ENCODE assay signal across 16 cellular contexts in genomic region chr17:47299239-47299910, GRCh38. TPM values are rescaled to one million over a fixed set of nuclear protein-coding genes. Genes with fewer than 3 reads are reported as not detected.
DNase-seq lines count a peak whose midpoint lies in the region; ATAC-seq, FAIRE-seq and TF ChIP-seq lines count a peak whose summit lies in the region.
"Had no signal": no experiment of that assay in that cellular context is flagged by ENCODE, and none has a peak within 500 bp of the region (broad histone marks: within the 10 kb centered on the region; RNA-seq: fewer than 3 reads in every experiment).

No MANE protein-coding gene starts in this region.

- 66% methylated on average over 13 of the region's 13 CpGs for WGBS in K562 (ENCODE audit: insufficient coverage, low coverage, missing lambda C conversion rate)
- no CpG with 5 or more reads among the region's 13 CpGs for WGBS in neuronal stem cell (ENCODE audit: extremely low coverage in 2 of 2, insufficient read length in 2 of 2, insufficient replicate concordance in 1 of 2), 2 donors

- H3K4me2 ChIP-seq in K562 (ENCODE audit: insufficient read depth, low read length) (no peak overlapping the region), neuronal stem cell (ENCODE audit: insufficient read depth, low read length, poor library complexity, severe bottlenecking) (no peak overlapping the region)

- H3K4ac ChIP-seq in neuronal stem cell (ENCODE audit: low read length), result no peak overlapping the region

- in situ Hi-C loops in K562 (cut with MboI), result no loop called here

- H4K91ac ChIP-seq in neuronal stem cell (ENCODE audit: low read depth, low read length, poor library complexity), result no peak overlapping the region

- H2AFZ ChIP-seq in K562 (ENCODE audit: low read depth, low read length), result no peak overlapping the region
- no peak overlapping the region for H2AFZ ChIP-seq in neuronal stem cell (ENCODE audit: low read length)

- BruUV-seq in K562 (replicated peaks; lab: Mats Ljungman, UMichigan), result no TSS peak

- H3K14ac ChIP-seq in neuronal stem cell (ENCODE audit: low read length), result no peak overlapping the region

- CTCF ChIA-PET in K562 (lab: Yijun Ruan, JAX; ENCODE audit: low intra/inter-chr PET ratio), result no interaction called here

- H3K23ac ChIP-seq in neuronal stem cell (ENCODE audit: low read depth, low read length, poor library complexity), result no peak overlapping the region

- TF ChIP-seq CTCF in K562 (IDR thresholded peaks at IDR 0.05 in 2 of 3, conservative IDR thresholded peaks at IDR 0.05 in 1 of 3; ENCODE audit: insufficient read depth in 2 of 3, low read depth in 1 of 3, low read length in 3 of 3), result no peak

- no peak overlapping the region for H2BK120ac ChIP-seq in neuronal stem cell (ENCODE audit: low read depth, low read length)

- TF ChIP-seq POLR2A in K562 (conservative IDR thresholded peaks at IDR 0.05), result no peak

- H3K9me3 ChIP-seq in K562 (replicated peaks; ENCODE audit: control insufficient read depth, insufficient read depth, low read depth, low read length), result no peaks in the 10 kb centered on the region
- H3K9me3 ChIP-seq in neuronal stem cell (replicated peaks in 1 of 2; ENCODE audit: control insufficient read depth in 2 of 2, insufficient read depth in 1 of 2, low read depth in 1 of 2, low read length in 2 of 2), result peaks cover 4 to 15% of the 10 kb centered on the region in 2 donors
- H3K9me3 ChIP-seq: Caco-2 had no signal

- POLR2A ChIA-PET in K562 (lab: Yijun Ruan, JAX), result interaction anchor here (0.7 to 4.0 kb wide), 3 partner anchors 9 to 354 kb away, joined by 3 to 18 read pairs (median 3); no protein-coding TSS in a partner anchor

- no peak for TF ChIP-seq EP300 in K562 (IDR thresholded peaks at IDR 0.05; ENCODE audit: low read length)

- H3K27me3 ChIP-seq in K562 (ENCODE audit: control insufficient read depth in 2 of 2, insufficient read depth in 2 of 2, low read length in 2 of 2), result no peaks in the 10 kb centered on the region
- H3K27me3 ChIP-seq in neuronal stem cell (ENCODE audit: control insufficient read depth in 3 of 3, insufficient read depth in 3 of 3, low read depth in 1 of 3, low read length in 3 of 3), result no peaks in the 10 kb centered on the region

- H4K20me1 ChIP-seq in K562 (replicated peaks; ENCODE audit: control insufficient read depth, insufficient read depth, low read length), result no peaks in the 10 kb centered on the region

- no peak overlapping the region for H2BK5ac ChIP-seq in neuronal stem cell (ENCODE audit: low read length)

- H3K9me1 ChIP-seq in K562 (ENCODE audit: control insufficient read depth, insufficient read depth, low read length), result no peaks in the 10 kb centered on the region

- ATAC-seq in K562, result no peak
- no peak for ATAC-seq in HG03432 (IDR thresholded peaks at IDR 0.05; ENCODE audit: unreplicated experiment)

- TF ChIP-seq RAD21 in K562 (CRISPR knock-in tag; conservative IDR thresholded peaks at IDR 0.05 in 1 of 2, IDR thresholded peaks at IDR 0.05 in 1 of 2), result no peak

- H3K36me3 ChIP-seq in K562 (ENCODE audit: control insufficient read depth, insufficient read depth, low read length) (no peaks in the 10 kb centered on the region), neuronal stem cell (replicated peaks in 1 of 2; ENCODE audit: control insufficient read depth in 2 of 2, insufficient read depth in 2 of 2, low read length in 2 of 2) (no peaks in the 10 kb centered on the region)

- H3K79me1 ChIP-seq in neuronal stem cell (ENCODE audit: low read depth, low read length), result no peaks in the 10 kb centered on the region

- H3K4me1 ChIP-seq in K562 (replicated peaks in 1 of 2; ENCODE audit: control insufficient read depth in 2 of 2, insufficient read depth in 2 of 2, low read length in 2 of 2) (peaks cover 11 to 19% of the 10 kb centered on the region in 2 experiments), neuronal stem cell (ENCODE audit: control insufficient read depth in 2 of 2, insufficient read depth in 1 of 2, low read depth in 1 of 2, low read length in 2 of 2) (peaks cover 15 to 16% of the 10 kb centered on the region in 2 donors)
- H3K4me1 ChIP-seq: Caco-2 had no signal

- H3K79me2 ChIP-seq in K562 (ENCODE audit: control insufficient read depth, insufficient read depth, low read length), result no peaks in the 10 kb centered on the region

- peak overlapping the region; percentile 54 for H2BK15ac ChIP-seq in neuronal stem cell (ENCODE audit: low read length)

- peak; percentile 32 for DNase-seq in NCI-H2196 (lab: John Stamatoyannopoulos, UW; ENCODE audit: unreplicated experiment)
- DNase-seq in NCI-H2196 treated with DMSO at 0.1 percent for 48 hours (lab: John Stamatoyannopoulos, UW; ENCODE audit: unreplicated experiment), result no peak
- no peak for DNase-seq in K562 (ENCODE audit: extremely low read depth in 1 of 4, low spot score in 3 of 4)
- DNase-seq in neuronal stem cell (ENCODE audit: low spot score), result no peak
- DNase-seq in DMS 273 treated with DMSO at 0.1 percent for 48 hours (lab: John Stamatoyannopoulos, UW), result no peak
- DNase-seq in NCI-H2029 treated with DMSO at 0.1 percent for 48 hours (lab: John Stamatoyannopoulos, UW), result no peak
- DNase-seq: Caco-2; CD8-positive, alpha-beta memory T cell; DMS53; GF-D8; HCEC 1CT; HFFc6 had no signal

- H3K4me3 ChIP-seq in K562 (no peak overlapping the region), neuronal stem cell (ENCODE audit: low read length in 2 of 2) (no peak overlapping the region)

- H3K9ac ChIP-seq in K562 (ENCODE audit: insufficient read depth in 1 of 2, low read depth in 2 of 2, low read length in 2 of 2) (peak overlapping the region in 1 of 2 experiments; percentile 37; a peak in 1 of 4 replicates), neuronal stem cell (ENCODE audit: low read depth, low read length, poor library complexity) (no peak overlapping the region)

- no peak overlapping the region for H4K8ac ChIP-seq in neuronal stem cell (ENCODE audit: low read depth, low read length)

- H3K18ac ChIP-seq in neuronal stem cell (ENCODE audit: low read length), result peak overlapping the region; percentile 18

- H2AK5ac ChIP-seq in neuronal stem cell (ENCODE audit: low read depth, low read length), result no peak overlapping the region

- no peak for FAIRE-seq in K562 (lab: Jason Lieb, UNC)

- intact Hi-C loops in K562 (cut with micrococcal nuclease), result no loop called here

- no peak overlapping the region for H3K27ac ChIP-seq in K562 (ENCODE audit: extremely low read depth, low read depth, low read length)
- no peak overlapping the region for H3K27ac ChIP-seq in neuronal stem cell (replicated peaks; ENCODE audit: low read length)
- H3K27ac ChIP-seq: 22Rv1, HL-60 had no signal

- H2BK12ac ChIP-seq in neuronal stem cell (ENCODE audit: low read length), result no peak overlapping the region

TF ChIP-seq in K562, 482 proteins besides CTCF, POLR2A, EP300 and RAD21:
- TF ChIP-seq SRSF7 (optimal IDR thresholded peaks at IDR 0.05; ENCODE audit: low read depth, low read length) (no peak), NFIC (IDR thresholded peaks at IDR 0.05) (peak; percentile 71; the same call in 1 of the 2 replicates)

RNA-seq across cellular contexts. Expression of gene EFCAB13, which starts 24.4 kb away (rescaled TPM):
- 1.8 and 4.2 TPM in 2 replicates for total RNA-seq in K562 (2011; cell fraction: chromatin; rRNA removed; ENCODE audit: low replicate concordance)
- 0.66 TPM in 1 of 2 replicates, not detected in the other for total RNA-seq in K562 (2011; cell fraction: nucleolus; rRNA removed)
- total RNA-seq in K562 (2011; cell fraction: nucleoplasm; rRNA removed), result 1.1 and 2.4 TPM in 2 replicates
- total RNA-seq in K562 (2014; rRNA removed), result 1.3 and 3.1 TPM in 2 replicates
- 1.3 TPM in 2 replicates for total RNA-seq in K562 (2014; rRNA removed; fragmentation: Illumina TruSeq; extraction: Trizol)
- 0.69 and 1.2 TPM in 2 replicates for total RNA-seq in K562 (2015; rRNA removed; fragmentation: Illumina TruSeq; extraction: Trizol)
- 1.0 and 2.6 TPM in 2 replicates for total RNA-seq in K562 (2021)
- 0.70 and 1.1 TPM in 2 replicates for polyA plus RNA-seq in K562 (2011; rRNA removed)
- polyA plus RNA-seq in K562 (2011; cell fraction: cytosol; rRNA removed), result 0.09 TPM in 1 of 2 replicates, not detected in the other
- polyA plus RNA-seq in K562 (2011; cell fraction: nucleus; rRNA removed), result 1.0 and 1.2 TPM in 2 replicates
- polyA plus RNA-seq in K562 (2012), result 0.83 and 2.9 TPM in 2 replicates
- polyA plus RNA-seq in K562 (2014; fragmentation: Illumina TruSeq; extraction: Trizol), result 0.95 and 1.2 TPM in 2 replicates
- under 1 TPM; 0.46 TPM for polyA plus RNA-seq in K562 (2014; fragmentation: Nextera tagmentation; extraction: Ambion mirVana)
- 0.32 and 2.7 TPM in 2 replicates for polyA plus RNA-seq in K562 (2014; rRNA removed)
- 1.6 and 2.1 TPM in 2 replicates for polyA minus RNA-seq in K562 (2011; rRNA and poly(A)+ RNA removed)
- polyA minus RNA-seq in K562 (2011; cell fraction: cytosol; rRNA and poly(A)+ RNA removed), result not detected in 2 replicates
- polyA minus RNA-seq in K562 (2011; cell fraction: nucleus; rRNA and poly(A)+ RNA removed), result 0.67 and 1.4 TPM in 2 replicates
- 1.0 TPM for polyA plus RNA-seq in neuronal stem cell (2013, experiment 1 of 2)
- 0.98 TPM for polyA plus RNA-seq in neuronal stem cell (2013, experiment 2 of 2)
- total RNA-seq: A673 had no signal

RNA-seq across cellular contexts. Expression of gene ITGB3, which starts 45.7 kb away (rescaled TPM):
- total RNA-seq in K562 (2011; cell fraction: chromatin; rRNA removed; ENCODE audit: low replicate concordance), result 3.2 and 6.2 TPM in 2 replicates
- total RNA-seq in K562 (2011; cell fraction: nucleolus; rRNA removed), result 2.8 and 4.7 TPM in 2 replicates
- total RNA-seq in K562 (2011; cell fraction: nucleoplasm; rRNA removed), result 3.4 and 4.4 TPM in 2 replicates
- 0.45 and 0.54 TPM in 2 replicates for total RNA-seq in K562 (2014; rRNA removed)
- total RNA-seq in K562 (2014; rRNA removed; fragmentation: Illumina TruSeq; extraction: Trizol), result 0.47 and 0.99 TPM in 2 replicates
- total RNA-seq in K562 (2015; rRNA removed; fragmentation: Illumina TruSeq; extraction: Trizol), result 0.30 and 0.62 TPM in 2 replicates
- total RNA-seq in K562 (2021), result 0.84 and 0.92 TPM in 2 replicates
- polyA plus RNA-seq in K562 (2011; rRNA removed), result 1.1 and 2.6 TPM in 2 replicates
- polyA plus RNA-seq in K562 (2011; cell fraction: cytosol; rRNA removed), result 1.0 and 1.9 TPM in 2 replicates
- 0.95 and 3.2 TPM in 2 replicates for polyA plus RNA-seq in K562 (2011; cell fraction: nucleus; rRNA removed)
- polyA plus RNA-seq in K562 (2012), result 0.73 and 1.0 TPM in 2 replicates
- polyA plus RNA-seq in K562 (2014; fragmentation: Illumina TruSeq; extraction: Trizol), result 0.60 and 0.62 TPM in 2 replicates
- polyA plus RNA-seq in K562 (2014; fragmentation: Nextera tagmentation; extraction: Ambion mirVana), result under 1 TPM in 1 of 2 experiments, not detected in 1; 0.08 TPM
- polyA plus RNA-seq in K562 (2014; rRNA removed), result 0.32 and 0.62 TPM in 2 replicates
- polyA minus RNA-seq in K562 (2011; rRNA and poly(A)+ RNA removed), result 1.8 and 6.9 TPM in 2 replicates
- polyA minus RNA-seq in K562 (2011; cell fraction: cytosol; rRNA and poly(A)+ RNA removed), result 0.64 and 3.1 TPM in 2 replicates
- 1.2 and 1.6 TPM in 2 replicates for polyA minus RNA-seq in K562 (2011; cell fraction: nucleus; rRNA and poly(A)+ RNA removed)
- 0.01 TPM for polyA plus RNA-seq in neuronal stem cell (2013, experiment 1 of 2)
- 0.01 TPM for polyA plus RNA-seq in neuronal stem cell (2013, experiment 2 of 2)
- total RNA-seq: A673 had no signal
- polyA plus RNA-seq: CD8-positive, alpha-beta memory T cell had no signal
